ENCODE assay signal across 25 cellular contexts in the genomic region with DNA sequence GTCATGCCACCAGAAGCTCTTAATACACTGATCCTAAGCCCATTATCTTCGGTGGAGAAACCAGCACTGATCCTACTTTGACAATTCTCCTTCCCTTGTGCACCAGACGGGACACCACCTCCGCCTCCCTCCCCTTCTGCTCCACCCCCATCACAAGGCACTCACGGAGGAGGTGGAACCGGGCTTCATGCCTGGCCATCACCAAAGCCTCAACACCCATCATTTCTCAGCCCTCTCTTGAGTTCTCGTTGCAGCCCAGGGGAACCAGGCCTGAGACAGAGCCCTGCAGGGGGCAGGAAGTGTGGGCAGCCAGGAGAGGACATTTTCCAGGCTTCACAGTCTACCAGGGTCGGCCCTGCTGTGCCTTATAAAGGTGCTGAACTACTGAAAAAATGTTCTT.
DNase-seq lines count a peak whose midpoint lies in the region; ATAC-seq, FAIRE-seq and TF ChIP-seq lines count a peak whose summit lies in the region.
"Had no signal": no experiment of that assay in that cellular context is flagged by ENCODE, and none has a peak within 500 bp of the region (broad histone marks: within the 10 kb centered on the region; RNA-seq: fewer than 3 reads in every experiment).

No MANE protein-coding gene starts in this region.

- DNase-seq in D341Med (ENCODE audit: low spot score): peak; percentile 53
- DNase-seq in HTR-8/SVneo (ENCODE audit: insufficient read length, low spot score): no peak
- no peak for DNase-seq in GM12878 (ENCODE audit: low read depth, low spot score)
- DNase-seq in iPS-NIHi11 (ENCODE audit: low spot score): peak; percentile 39
- DNase-seq in NCI-H226: no peak
- DNase-seq in HK-2 (ENCODE audit: unreplicated experiment): no peak
- no peak for DNase-seq in SIG-M5 treated with dmso at 0.1 percent for 504 hours (lab: John Stamatoyannopoulos, UW; ENCODE audit: unreplicated experiment)
- DNase-seq: activated B cell treated with CpG ODN at 0.5 μM for 24 hours; activated CD4-positive, alpha-beta T cell treated with anti-CD3 and anti-CD28 coated beads, Interleukin-2, amount 50 U/mL, for 4 hours; activated CD8-positive, alpha-beta memory T cell treated with anti-CD3 and anti-CD28 coated beads, Interleukin-2, amount 50 U/mL, for 4 hours; activated naive CD8-positive, alpha-beta T cell treated with anti-CD3 and anti-CD28 coated beads, Interleukin-2, amount 10 ng/mL, durations not matched to agents 7 days and 5 days; Calu3; cerebellar nuclear complex; effector memory CD4-positive, alpha-beta T cell; foreskin melanocyte; left colon; natural killer cell; NCI-H1092 treated with DMSO at 0.1 percent for 48 hours; NCI-H2081 treated with DMSO at 0.1 percent for 48 hours; NCI-H446 treated with DMSO at 0.1 percent for 48 hours; pancreas; substantia nigra had no signal

- WGBS in GM12878 (ENCODE audit: insufficient coverage, insufficient replicate concordance, low lambda C conversion rate, missing lambda C conversion rate): 56% methylated on average over 7 of the region's 7 CpGs

- H3K9ac ChIP-seq in GM12878 (ENCODE audit: control insufficient read depth, insufficient read depth, low read length): no peak overlapping the region

- POLR2A ChIA-PET in GM12878 (lab: Charles Lee): no interaction called here

- H3K4me1 ChIP-seq in GM12878 (ENCODE audit: control insufficient read depth, insufficient read depth, low read length): peaks cover 4% of the 10 kb centered on the region
- H3K4me1 ChIP-seq: pancreas had no signal

- H3K4me3 ChIP-seq in GM12878: no peak overlapping the region
- H3K4me3 ChIP-seq: pancreas had no signal

- H4K20me1 ChIP-seq in GM12878 (ENCODE audit: control insufficient read depth, insufficient read depth): no peaks in the 10 kb centered on the region

- no peak for TF ChIP-seq EP300 in GM12878 (IDR thresholded peaks at IDR 0.05; ENCODE audit: borderline replicate concordance in 1 of 2, control insufficient read depth in 1 of 2, low read depth in 2 of 2, low read length in 2 of 2)

- RAD21 ChIA-PET in GM12878 (lab: Charles Lee; ENCODE audit: unreplicated experiment): no interaction called here

- no peak overlapping the region for H2AFZ ChIP-seq in GM12878 (ENCODE audit: control insufficient read depth, low read depth, low read length)

- CTCF ChIA-PET in GM12878 (lab: Yijun Ruan, JAX): no interaction called here

- no peak for TF ChIP-seq RAD21 in GM12878 (IDR thresholded peaks at IDR 0.05; ENCODE audit: insufficient read depth, low read depth, low read length)

- intact Hi-C loops in GM12878 (cut with micrococcal nuclease; ENCODE audit: unreplicated experiment): no loop called here

- TF ChIP-seq POLR2A in GM12878 (IDR thresholded peaks at IDR 0.05; ENCODE audit: low read depth, low read length): no peak

- H3K4me2 ChIP-seq in GM12878 (ENCODE audit: control insufficient read depth, insufficient read depth): no peak overlapping the region

- no peaks in the 10 kb centered on the region for H3K36me3 ChIP-seq in GM12878 (ENCODE audit: control insufficient read depth in 2 of 2, insufficient read depth in 2 of 2, low read length in 1 of 2)
- H3K36me3 ChIP-seq: pancreas had no signal

- peak; percentile 16 for FAIRE-seq in HTR-8/SVneo (lab: Jason Lieb, UNC)
- FAIRE-seq in GM12878 (lab: Jason Lieb, UNC): peak; percentile 27
- FAIRE-seq: pancreas had no signal

- H3K79me2 ChIP-seq in GM12878 (ENCODE audit: control insufficient read depth, insufficient read depth, low read length): no peaks in the 10 kb centered on the region

- no TSS peak for BruUV-seq in GM12878 (replicated peaks; lab: Mats Ljungman, UMichigan)

- no peaks in the 10 kb centered on the region for H3K9me3 ChIP-seq in GM12878 (replicated peaks; ENCODE audit: control insufficient read depth, insufficient read depth, low read length)
- H3K9me3 ChIP-seq: pancreas had no signal

- ATAC-seq in GM12878 (no peak), GM18502 (IDR thresholded peaks at IDR 0.05; ENCODE audit: poor library complexity, unreplicated experiment) (no peak)
- ATAC-seq: esophagus mucosa, left colon, natural killer cell, pancreas, sciatic nerve had no signal

- H3K27ac ChIP-seq in GM12878 (ENCODE audit: control insufficient read depth, insufficient read depth): no peak overlapping the region
- H3K27ac ChIP-seq: pancreas had no signal

- in situ Hi-C loops in GM12878 (cut with MboI): no loop called here

- no peaks in the 10 kb centered on the region for H3K27me3 ChIP-seq in GM12878 (replicated peaks in 1 of 2; ENCODE audit: control insufficient read depth in 2 of 2, insufficient read depth in 2 of 2, low read length in 1 of 2)
- H3K27me3 ChIP-seq: pancreas had no signal

- SMC1A ChIA-PET in GM12878 (lab: Charles Lee; ENCODE audit: uncharacterized antibody, unreplicated experiment): no interaction called here

- no peak for TF ChIP-seq CTCF in GM12878 (IDR thresholded peaks at IDR 0.05 in 2 of 3, conservative IDR thresholded peaks at IDR 0.05 in 1 of 3; ENCODE audit: control insufficient read depth in 2 of 3, extremely low read depth in 1 of 3, insufficient read depth in 1 of 3, low read depth in 3 of 3, low read length in 3 of 3)

TF ChIP-seq in GM12878, 131 proteins besides CTCF, POLR2A, EP300 and RAD21 (continues in another document):
- TF ChIP-seq TBL1XR1 (IDR thresholded peaks at IDR 0.05; ENCODE audit: low read depth, low read length): no peak
- TF ChIP-seq KAT2A (conservative IDR thresholded peaks at IDR 0.05; ENCODE audit: control insufficient read depth, low read depth, low read length): no peak
- TF ChIP-seq, protein P1, sequence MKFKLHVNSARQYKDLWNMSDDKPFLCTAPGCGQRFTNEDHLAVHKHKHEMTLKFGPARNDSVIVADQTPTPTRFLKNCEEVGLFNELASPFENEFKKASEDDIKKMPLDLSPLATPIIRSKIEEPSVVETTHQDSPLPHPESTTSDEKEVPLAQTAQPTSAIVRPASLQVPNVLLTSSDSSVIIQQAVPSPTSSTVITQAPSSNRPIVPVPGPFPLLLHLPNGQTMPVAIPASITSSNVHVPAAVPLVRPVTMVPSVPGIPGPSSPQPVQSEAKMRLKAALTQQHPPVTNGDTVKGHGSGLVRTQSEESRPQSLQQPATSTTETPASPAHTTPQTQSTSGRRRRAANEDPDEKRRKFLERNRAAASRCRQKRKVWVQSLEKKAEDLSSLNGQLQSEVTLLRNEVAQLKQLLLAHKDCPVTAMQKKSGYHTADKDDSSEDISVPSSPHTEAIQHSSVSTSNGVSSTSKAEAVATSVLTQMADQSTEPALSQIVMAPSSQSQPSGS (IDR thresholded peaks at IDR 0.05; ENCODE audit: low read length): no peak
- TF ChIP-seq IRF4 (IDR thresholded peaks at IDR 0.05; ENCODE audit: low read depth, low read length): no peak
- no peak for TF ChIP-seq MYB (IDR thresholded peaks at IDR 0.05; ENCODE audit: borderline replicate concordance, low read depth, low read length)
- TF ChIP-seq, protein P2, sequence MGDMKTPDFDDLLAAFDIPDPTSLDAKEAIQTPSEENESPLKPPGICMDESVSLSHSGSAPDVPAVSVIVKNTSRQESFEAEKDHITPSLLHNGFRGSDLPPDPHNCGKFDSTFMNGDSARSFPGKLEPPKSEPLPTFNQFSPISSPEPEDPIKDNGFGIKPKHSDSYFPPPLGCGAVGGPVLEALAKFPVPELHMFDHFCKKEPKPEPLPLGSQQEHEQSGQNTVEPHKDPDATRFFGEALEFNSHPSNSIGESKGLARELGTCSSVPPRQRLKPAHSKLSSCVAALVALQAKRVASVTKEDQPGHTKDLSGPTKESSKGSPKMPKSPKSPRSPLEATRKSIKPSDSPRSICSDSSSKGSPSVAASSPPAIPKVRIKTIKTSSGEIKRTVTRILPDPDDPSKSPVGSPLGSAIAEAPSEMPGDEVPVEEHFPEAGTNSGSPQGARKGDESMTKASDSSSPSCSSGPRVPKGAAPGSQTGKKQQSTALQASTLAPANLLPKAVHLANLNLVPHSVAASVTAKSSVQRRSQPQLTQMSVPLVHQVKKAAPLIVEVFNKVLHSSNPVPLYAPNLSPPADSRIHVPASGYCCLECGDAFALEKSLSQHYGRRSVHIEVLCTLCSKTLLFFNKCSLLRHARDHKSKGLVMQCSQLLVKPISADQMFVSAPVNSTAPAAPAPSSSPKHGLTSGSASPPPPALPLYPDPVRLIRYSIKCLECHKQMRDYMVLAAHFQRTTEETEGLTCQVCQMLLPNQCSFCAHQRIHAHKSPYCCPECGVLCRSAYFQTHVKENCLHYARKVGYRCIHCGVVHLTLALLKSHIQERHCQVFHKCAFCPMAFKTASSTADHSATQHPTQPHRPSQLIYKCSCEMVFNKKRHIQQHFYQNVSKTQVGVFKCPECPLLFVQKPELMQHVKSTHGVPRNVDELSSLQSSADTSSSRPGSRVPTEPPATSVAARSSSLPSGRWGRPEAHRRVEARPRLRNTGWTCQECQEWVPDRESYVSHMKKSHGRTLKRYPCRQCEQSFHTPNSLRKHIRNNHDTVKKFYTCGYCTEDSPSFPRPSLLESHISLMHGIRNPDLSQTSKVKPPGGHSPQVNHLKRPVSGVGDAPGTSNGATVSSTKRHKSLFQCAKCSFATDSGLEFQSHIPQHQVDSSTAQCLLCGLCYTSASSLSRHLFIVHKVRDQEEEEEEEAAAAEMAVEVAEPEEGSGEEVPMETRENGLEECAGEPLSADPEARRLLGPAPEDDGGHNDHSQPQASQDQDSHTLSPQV (IDR thresholded peaks at IDR 0.05): no peak
- TF ChIP-seq LARP7 (IDR thresholded peaks at IDR 0.05): no peak
- TF ChIP-seq ZBED1 (IDR thresholded peaks at IDR 0.05; ENCODE audit: borderline replicate concordance): no peak

Comparison
In these comparisons a context has a peak if more than half of its experiments do, and no peak if none do; other contexts are left out.
1. DNase-seq: peak in D341Med (single experiment) and iPS-NIHi11 (single experiment); none in HTR-8/SVneo (single experiment), GM12878 (single experiment), NCI-H226 (single experiment), HK-2 (single experiment) and SIG-M5 treated with dmso at 0.1 percent for 504 hours (single experiment).